Comparison of ENCODE assay signal across 1 cellular context in genomic region chr1:235074335-235075120, GRCh38.
TF ChIP-seq lines count a peak whose summit lies in the region.

No MANE protein-coding gene starts in this region.

TF ChIP-seq in H1, 55 proteins besides CTCF, POLR2A, EP300 and RAD21:
- TF ChIP-seq CHD7 (IDR thresholded peaks at IDR 0.05; ENCODE audit: insufficient replicate concordance, low read length) (no peak), ATF3 (IDR thresholded peaks at IDR 0.05; ENCODE audit: insufficient read depth, low read depth, low read length) (no peak), TAF7 (optimal IDR thresholded peaks at IDR 0.05; ENCODE audit: borderline replicate concordance, low read depth, low read length) (no peak)
